9 cellular contexts compared by ENCODE assay signal in genomic region chr6:56902551-56903464, GRCh38. TPM values are rescaled to one million over a fixed set of nuclear protein-coding genes. Genes with fewer than 3 reads are reported as not detected.
DNase-seq lines count a peak whose midpoint lies in the region; ATAC-seq and TF ChIP-seq lines count a peak whose summit lies in the region.
"Had no signal": no experiment of that assay in that cellular context is flagged by ENCODE, and none has a peak within 500 bp of the region (broad histone marks: within the 10 kb centered on the region; RNA-seq: fewer than 3 reads in every experiment).

No MANE protein-coding gene starts in this region.

- no peak overlapping the region for H3K4me3 Mint-ChIP-seq in progenitor cell of endocrine pancreas (ENCODE audit: low read depth)
- H3K4me3 Mint-ChIP-seq: CD8-positive, alpha-beta memory T cell had no signal

- TF ChIP-seq EP300 in gastroesophageal sphincter (IDR thresholded peaks at IDR 0.05) = no peak

- no peak overlapping the region for H3K4me3 ChIP-seq in gastroesophageal sphincter

- ATAC-seq in gastroesophageal sphincter = peak; percentile 32
- no peak for ATAC-seq in GM21367 (IDR thresholded peaks at IDR 0.05; ENCODE audit: unreplicated experiment)
- no peak for ATAC-seq in HG03521 (IDR thresholded peaks at IDR 0.05; ENCODE audit: unreplicated experiment)

- no peaks in the 10 kb centered on the region for H3K36me3 ChIP-seq in gastroesophageal sphincter

- TF ChIP-seq POLR2A in gastroesophageal sphincter (IDR thresholded peaks at IDR 0.05) = no peak

- H3K36me3 Mint-ChIP-seq in progenitor cell of endocrine pancreas (ENCODE audit: insufficient read depth) = no peaks in the 10 kb centered on the region
- H3K36me3 Mint-ChIP-seq: CD8-positive, alpha-beta memory T cell had no signal

- TF ChIP-seq CTCF in gastroesophageal sphincter (IDR thresholded peaks at IDR 0.05) (peak; percentile 49 to 78 (median 62)), progenitor cell of endocrine pancreas (IDR thresholded peaks at IDR 0.05; ENCODE audit: unreplicated experiment) (peak; percentile 79)

- peak overlapping the region in 2 of 4 donors; percentile 4 to 28 for H3K27ac ChIP-seq in gastroesophageal sphincter

- no peaks in the 10 kb centered on the region for H3K4me1 Mint-ChIP-seq in progenitor cell of endocrine pancreas (ENCODE audit: low read depth)
- H3K4me1 Mint-ChIP-seq: CD8-positive, alpha-beta memory T cell had no signal

- peaks cover 0 to 3% (median 0%) of the 10 kb centered on the region in 3 donors for H3K4me1 ChIP-seq in gastroesophageal sphincter

- no peaks in the 10 kb centered on the region for H3K9me3 Mint-ChIP-seq in progenitor cell of endocrine pancreas (ENCODE audit: low read depth)
- H3K9me3 Mint-ChIP-seq: CD8-positive, alpha-beta memory T cell had no signal

- DNase-seq in NCI-H1092 treated with DMSO at 0.1 percent for 48 hours (lab: John Stamatoyannopoulos, UW) = peak; percentile 19
- DNase-seq in NCI-H1092 (lab: John Stamatoyannopoulos, UW) = no peak
- peak; percentile 99 for DNase-seq in LHCN-M2 (ENCODE audit: low read depth)
- DNase-seq in SW480 (ENCODE audit: low spot score) = peak; percentile 32
- DNase-seq in progenitor cell of endocrine pancreas (ENCODE audit: low spot score, unreplicated experiment) = no peak

- H3K27me3 Mint-ChIP-seq in progenitor cell of endocrine pancreas = peaks cover 13% of the 10 kb centered on the region

- H3K27me3 ChIP-seq in gastroesophageal sphincter = no peaks in the 10 kb centered on the region

- H3K9me3 ChIP-seq in gastroesophageal sphincter = no peaks in the 10 kb centered on the region

- H3K27ac Mint-ChIP-seq in progenitor cell of endocrine pancreas = no peak overlapping the region
- H3K27ac Mint-ChIP-seq: CD8-positive, alpha-beta memory T cell had no signal

- 27% methylated on average over 8 to 9 of the region's 9 CpGs for WGBS in gastroesophageal sphincter (ENCODE audit: low coverage in 1 of 2), 2 donors

RNA-seq across cellular contexts. Expression of gene BEND6, which starts 52.1 kb away (rescaled TPM):
- total RNA-seq in LHCN-M2 (2014; rRNA removed) (8.7 and 14.1 TPM in 2 replicates), gastroesophageal sphincter (1 to 10 TPM in 2 of 4 donors, under 1 TPM in 1, not detected in 1; 0.54 to 4.5 (median 3.6) TPM), progenitor cell of endocrine pancreas (0.46 and 0.64 TPM in 2 replicates)
- polyA plus RNA-seq in LHCN-M2 (2012) = 6.2 TPM
- total RNA-seq: CD8-positive, alpha-beta memory T cell had no signal

Comparison
In these comparisons a context has a peak if more than half of its experiments do, and no peak if none do; other contexts are left out.
1. DNase-seq: peak in NCI-H1092 treated with DMSO at 0.1 percent for 48 hours (single experiment), LHCN-M2 (single experiment) and SW480 (single experiment); none in NCI-H1092 (single experiment) and progenitor cell of endocrine pancreas (single experiment).